ENCODE assay signal across 24 cellular contexts in genomic region chr10:88984525-88984924, GRCh38. TPM values are rescaled to one million over a fixed set of nuclear protein-coding genes. Genes with fewer than 3 reads are reported as not detected.
DNase-seq lines count a peak whose midpoint lies in the region; ATAC-seq and TF ChIP-seq lines count a peak whose summit lies in the region.
"Had no signal": no experiment of that assay in that cellular context is flagged by ENCODE, and none has a peak within 500 bp of the region (broad histone marks: within the 10 kb centered on the region; RNA-seq: fewer than 3 reads in every experiment).

No MANE protein-coding gene starts in this region.

- TF ChIP-seq EP300 in gastroesophageal sphincter (IDR thresholded peaks at IDR 0.05), result no peak

- no peak overlapping the region for H3K4me3 Mint-ChIP-seq in IgD-negative memory B cell
- H3K4me3 Mint-ChIP-seq: CD14-positive monocyte; H9; naive thymus-derived CD4-positive, alpha-beta T cell had no signal

- H2AFZ ChIP-seq in mesenchymal stem cell (ENCODE audit: low read depth, low read length), result no peak overlapping the region

- peaks cover 5 to 9% of the 10 kb centered on the region in 2 donors for H3K36me3 Mint-ChIP-seq in activated naive CD4-positive, alpha-beta T cell treated with anti-CD3 and anti-CD28 coated beads, Interleukin-2, amount 50 U/mL, for 72 hours
- H3K36me3 Mint-ChIP-seq in IgD-negative memory B cell, result no peaks in the 10 kb centered on the region

- peaks cover 6 to 10% (median 7%) of the 10 kb centered on the region in 3 donors for H3K4me1 Mint-ChIP-seq in IgD-negative memory B cell

- TF ChIP-seq POLR2A in gastroesophageal sphincter (IDR thresholded peaks at IDR 0.05), result no peak
- TF ChIP-seq POLR2A in uterus (IDR thresholded peaks at IDR 0.05), result no peak

- H3K14ac ChIP-seq in mesenchymal stem cell (ENCODE audit: low read length in 2 of 2), result no peak overlapping the region

- peaks cover 14% of the 10 kb centered on the region for H3K79me1 ChIP-seq in mesenchymal stem cell (replicated peaks; ENCODE audit: low read length, poor library complexity, severe bottlenecking)

- no peak overlapping the region for H3K4me2 ChIP-seq in mesenchymal stem cell (ENCODE audit: low read length, poor library complexity, severe bottlenecking)

- no peak overlapping the region for H4K91ac ChIP-seq in mesenchymal stem cell (ENCODE audit: low read length)

- H3K36me3 ChIP-seq in gastroesophageal sphincter, result no peaks in the 10 kb centered on the region
- H3K36me3 ChIP-seq in uterus, result no peaks in the 10 kb centered on the region
- peaks cover 0 to 33% of the 10 kb centered on the region in 2 experiments for H3K36me3 ChIP-seq in mesenchymal stem cell (ENCODE audit: control insufficient read depth in 1 of 2, insufficient read depth in 2 of 2, low read depth in 1 of 2, low read length in 2 of 2)
- H3K36me3 ChIP-seq: ovary, stomach had no signal

- H3K4ac ChIP-seq in mesenchymal stem cell (ENCODE audit: low read depth in 1 of 2, low read length in 2 of 2), result no peak overlapping the region

- no peak for DNase-seq in activated naive CD4-positive, alpha-beta T cell treated with anti-CD3 and anti-CD28 coated beads, Interleukin-2, amount 50 U/mL, for 72 hours (ENCODE audit: low spot score in 2 of 2)
- no peak for DNase-seq in activated naive CD4-positive, alpha-beta T cell treated with Interleukin-2 at 50 U/mL for 16 hours
- no peak for DNase-seq in uterus
- no peak for DNase-seq in omental fat pad (ENCODE audit: low spot score)
- DNase-seq in mesenchymal stem cell, result no peak
- DNase-seq in T-helper 2 cell, result no peak
- DNase-seq: activated CD4-positive, CD25-positive, alpha-beta regulatory T cell; activated effector memory CD4-positive, alpha-beta T cell treated with anti-CD3 and anti-CD28 coated beads, Interleukin-2, amount 50 U/mL, for 16 hours; amygdala; DMS153; H9; head of caudate nucleus; KG1; left cardiac atrium; naive thymus-derived CD4-positive, alpha-beta T cell; NCI-H2171; NCI-H526; ovary; right cardiac atrium; stimulated activated CD4-positive, alpha-beta T cell treated with anti-CD3 and anti-CD28 coated beads, Interleukin-12 subunit alpha, Interleukin-12 subunit beta, amount 100 ng/mL, for 4 hours; stomach had no signal

- no peak overlapping the region for H2BK15ac ChIP-seq in mesenchymal stem cell (ENCODE audit: low read depth, poor library complexity, severe bottlenecking)

- peak overlapping the region; percentile 77 to 99 (median 92) for H3K27ac ChIP-seq in gastroesophageal sphincter
- peak overlapping the region; percentile 83 to 99 for H3K27ac ChIP-seq in uterus
- H3K27ac ChIP-seq in mesenchymal stem cell (ENCODE audit: low read length, poor library complexity, severe bottlenecking), result no peak overlapping the region
- H3K27ac ChIP-seq: ovary had no signal

- no peak overlapping the region for H2BK12ac ChIP-seq in mesenchymal stem cell (ENCODE audit: low read length in 2 of 2)

- no peak overlapping the region for H3K27ac Mint-ChIP-seq in activated naive CD4-positive, alpha-beta T cell treated with anti-CD3 and anti-CD28 coated beads, Interleukin-2, amount 50 U/mL, for 72 hours
- peak overlapping the region in 2 of 3 donors; percentile 3 to 33 for H3K27ac Mint-ChIP-seq in IgD-negative memory B cell
- H3K27ac Mint-ChIP-seq: H9 had no signal

- H3K9ac ChIP-seq in mesenchymal stem cell (ENCODE audit: low read length), result no peak overlapping the region

- no peaks in the 10 kb centered on the region for H3K27me3 Mint-ChIP-seq in IgD-negative memory B cell
- H3K27me3 Mint-ChIP-seq: naive thymus-derived CD4-positive, alpha-beta T cell had no signal

- H3K4me3 ChIP-seq in gastroesophageal sphincter (no peak overlapping the region), uterus (no peak overlapping the region), mesenchymal stem cell (ENCODE audit: insufficient read depth in 1 of 2, low read depth in 1 of 2, low read length in 2 of 2) (no peak overlapping the region)
- H3K4me3 ChIP-seq: ovary, stomach had no signal

- H4K8ac ChIP-seq in mesenchymal stem cell (ENCODE audit: low read length), result no peak overlapping the region

- TF ChIP-seq CTCF in gastroesophageal sphincter (IDR thresholded peaks at IDR 0.05) (no peak), uterus (IDR thresholded peaks at IDR 0.05) (no peak), omental fat pad (IDR thresholded peaks at IDR 0.05) (no peak)

- no peak overlapping the region for H2BK120ac ChIP-seq in mesenchymal stem cell (ENCODE audit: low read depth, low read length)

- peaks cover 28 to 95% (median 34%) of the 10 kb centered on the region in 3 donors for H3K4me1 ChIP-seq in gastroesophageal sphincter
- H3K4me1 ChIP-seq in uterus, result peaks cover 16 to 26% of the 10 kb centered on the region in 2 donors
- H3K4me1 ChIP-seq in mesenchymal stem cell (ENCODE audit: control insufficient read depth, insufficient read depth, low read depth, low read length), result peaks cover 10% of the 10 kb centered on the region

- H2AK5ac ChIP-seq in mesenchymal stem cell (ENCODE audit: low read length, severe bottlenecking), result no peak overlapping the region

- H3K18ac ChIP-seq in mesenchymal stem cell (ENCODE audit: low read depth in 1 of 2, low read length in 2 of 2), result no peak overlapping the region

- H3K27me3 ChIP-seq in gastroesophageal sphincter (no peaks in the 10 kb centered on the region), uterus (no peaks in the 10 kb centered on the region), mesenchymal stem cell (ENCODE audit: control insufficient read depth in 1 of 2, insufficient read depth in 1 of 2, low read length in 2 of 2) (no peaks in the 10 kb centered on the region)
- H3K27me3 ChIP-seq: ovary, stomach had no signal

- no peak overlapping the region for H3K23ac ChIP-seq in mesenchymal stem cell (ENCODE audit: low read length in 2 of 2)

- peaks cover 4 to 5% of the 10 kb centered on the region in 2 donors for H3K9me3 Mint-ChIP-seq in activated naive CD4-positive, alpha-beta T cell treated with anti-CD3 and anti-CD28 coated beads, Interleukin-2, amount 50 U/mL, for 72 hours
- H3K9me3 Mint-ChIP-seq in IgD-negative memory B cell, result peaks cover 0 to 3% (median 3%) of the 10 kb centered on the region in 3 donors
- H3K9me3 Mint-ChIP-seq: H9 had no signal

- H3K9me3 ChIP-seq in gastroesophageal sphincter (no peaks in the 10 kb centered on the region), uterus (no peaks in the 10 kb centered on the region), mesenchymal stem cell (ENCODE audit: control insufficient read depth, low read length) (no peaks in the 10 kb centered on the region)
- H3K9me3 ChIP-seq: ovary, stomach had no signal

- intact Hi-C loops in uterus (cut with DNase I; ENCODE audit: low total_unique reads), result no loop called here

- no peak overlapping the region for H2BK5ac ChIP-seq in mesenchymal stem cell (ENCODE audit: low read depth, low read length, poor library complexity, severe bottlenecking)

- peak; percentile 50 to 59 for ATAC-seq in activated naive CD4-positive, alpha-beta T cell treated with anti-CD3 and anti-CD28 coated beads, Interleukin-2, amount 50 U/mL, for 72 hours
- ATAC-seq in gastroesophageal sphincter, result no peak
- ATAC-seq in omental fat pad (ENCODE audit: low FRiP score), result no peak
- ATAC-seq: left cardiac atrium; naive thymus-derived CD4-positive, alpha-beta T cell; right cardiac atrium had no signal

RNA-seq across cellular contexts. Expression of gene FAS, which starts 6.1 kb away (rescaled TPM):
- total RNA-seq in activated naive CD4-positive, alpha-beta T cell treated with anti-CD3 and anti-CD28 coated beads, Interleukin-2, amount 50 U/mL, for 72 hours, result 10 to 100 TPM; 45.5 to 72.8 TPM
- 11.1 TPM for polyA plus RNA-seq in IgD-negative memory B cell
- total RNA-seq in gastroesophageal sphincter (10 to 100 TPM; 15.0 to 27.5 (median 19.6) TPM), uterus (100 to 1,000 TPM in 1 of 4 donors, 10 to 100 TPM in 3; 14.4 to 133 (median 48.7) TPM), omental fat pad (10 to 100 TPM; 23.3 to 92.5 (median 46.7) TPM)
- 16.2 TPM for polyA plus RNA-seq in mesenchymal stem cell (2013, experiment 1 of 2)
- 18.1 TPM for polyA plus RNA-seq in mesenchymal stem cell (2013, experiment 2 of 2)

RNA-seq across cellular contexts. Expression of gene ACTA2, which starts 32.0 kb away (rescaled TPM):
- total RNA-seq in activated naive CD4-positive, alpha-beta T cell treated with anti-CD3 and anti-CD28 coated beads, Interleukin-2, amount 50 U/mL, for 72 hours, result 10 to 100 TPM in 1 of 2 donors, 1 to 10 TPM in 1; 3.6 to 10.6 TPM
- 9.4 TPM for polyA plus RNA-seq in IgD-negative memory B cell
- total RNA-seq in gastroesophageal sphincter (1,000 to 10,000 TPM; 5,887 to 9,086 (median 7,887) TPM), uterus (1,000 to 10,000 TPM; 2,685 to 5,347 (median 3,837) TPM), omental fat pad (100 to 1,000 TPM; 144 to 840 (median 162) TPM)
- polyA plus RNA-seq in mesenchymal stem cell (2013, experiment 1 of 2), result 390 TPM
- polyA plus RNA-seq in mesenchymal stem cell (2013, experiment 2 of 2), result 385 TPM

Comparison
In these comparisons a context has a peak if more than half of its experiments do, and no peak if none do; other contexts are left out.
1. ATAC-seq: peak in activated naive CD4-positive, alpha-beta T cell treated with anti-CD3 and anti-CD28 coated beads, Interleukin-2, amount 50 U/mL, for 72 hours (2 of 2); none in gastroesophageal sphincter (single experiment) and omental fat pad (single experiment).
2. H3K27ac Mint-ChIP-seq: peak in IgD-negative memory B cell (2 of 3); none in activated naive CD4-positive, alpha-beta T cell treated with anti-CD3 and anti-CD28 coated beads, Interleukin-2, amount 50 U/mL, for 72 hours (0 of 2).
3. RNA of gene ACTA2, which starts 32.0 kb away (total RNA-seq): 5,887 to 9,086 TPM in gastroesophageal sphincter, 2,685 to 5,347 TPM in uterus and 144 to 840 TPM in omental fat pad; 3.6 to 10.6 TPM in activated naive CD4-positive, alpha-beta T cell treated with anti-CD3 and anti-CD28 coated beads, Interleukin-2, amount 50 U/mL, for 72 hours; every median in the first group is over 10 times any median in the second.